ENCODE assay signal across 12 cellular contexts in genomic region chr7:156776527-156776926, GRCh38.
"Had no signal": no experiment of that assay in that cellular context is flagged by ENCODE, and none has a peak within 500 bp of the region (broad histone marks: within the 10 kb centered on the region; RNA-seq: fewer than 3 reads in every experiment).

No MANE protein-coding gene starts in this region.

- H3K9me3 Mint-ChIP-seq: activated B cell treated with CpG ODN at 0.5 μM for 24 hours had no signal

- H3K9ac ChIP-seq: neural progenitor cell had no signal

- H3K4me2 ChIP-seq: neural progenitor cell had no signal

- H2AFZ ChIP-seq: neural progenitor cell had no signal

- H3K27me3 ChIP-seq: colonic mucosa, neural progenitor cell, tibial nerve had no signal

- H3K27ac Mint-ChIP-seq: brain, neural progenitor cell had no signal

- H3K27me3 Mint-ChIP-seq: activated B cell treated with CpG ODN at 0.5 μM for 24 hours; activated CD4-positive, alpha-beta T cell treated with anti-CD3 and anti-CD28 coated beads, Interleukin-2, amount 10 ng/mL, durations not matched to agents 7 days and 5 days had no signal

- H3K36me3 ChIP-seq: colonic mucosa, neural progenitor cell had no signal

- H3K9me3 ChIP-seq: colonic mucosa had no signal

- H3K4me1 ChIP-seq: colonic mucosa, neural progenitor cell, tibial nerve had no signal

- H3K4me3 ChIP-seq: colonic mucosa, neural progenitor cell, tibial nerve had no signal

- H3K27ac ChIP-seq: colonic mucosa, neural progenitor cell, tibial nerve had no signal

- DNase-seq: activated B cell treated with CpG ODN at 0.5 μM for 24 hours; activated CD4-positive, alpha-beta T cell treated with anti-CD3 and anti-CD28 coated beads, Interleukin-2, amount 10 ng/mL, durations not matched to agents 7 days and 5 days; activated naive CD4-positive, alpha-beta T cell treated with anti-CD3 and anti-CD28 coated beads, Interleukin-2, amount 50 U/mL, for 16 hours; amygdala; central memory CD4-positive, alpha-beta T cell; colonic mucosa; left colon; SIG-M5; stimulated activated CD4-positive, alpha-beta T cell treated with anti-CD3 and anti-CD28 coated beads, Interleukin-1b, Interleukin-23, amount 100 ng/mL, for 48 hours had no signal

- H3K4me3 Mint-ChIP-seq: activated B cell treated with CpG ODN at 0.5 μM for 24 hours; activated CD4-positive, alpha-beta T cell treated with anti-CD3 and anti-CD28 coated beads, Interleukin-2, amount 10 ng/mL, durations not matched to agents 7 days and 5 days; brain; neural progenitor cell had no signal

- ATAC-seq: left colon had no signal
